Comparison of ENCODE assay signal across 27 cellular contexts in genomic region chr11:94754819-94755218, GRCh38. TPM values are rescaled to one million over a fixed set of nuclear protein-coding genes. Genes with fewer than 3 reads are reported as not detected.
DNase-seq lines count a peak whose midpoint lies in the region; ATAC-seq, FAIRE-seq and TF ChIP-seq lines count a peak whose summit lies in the region.
"Had no signal": no experiment of that assay in that cellular context is flagged by ENCODE, and none has a peak within 500 bp of the region (broad histone marks: within the 10 kb centered on the region; RNA-seq: fewer than 3 reads in every experiment).

No MANE protein-coding gene starts in this region.

- no TSS peak for BruUV-seq in PC-3 (replicated peaks; lab: Mats Ljungman, UMichigan)
- no TSS peak for BruUV-seq in PC-9 (replicated peaks; lab: Mats Ljungman, UMichigan)

- H3K79me2 ChIP-seq in PC-3 (ENCODE audit: low read length) (no peaks in the 10 kb centered on the region), PC-9 (ENCODE audit: low read depth) (peaks cover 33% of the 10 kb centered on the region), keratinocyte (ENCODE audit: control insufficient read depth, insufficient read depth, low read length) (peaks cover 56% of the 10 kb centered on the region)

- H3K36me3 ChIP-seq in PC-3 (ENCODE audit: low read depth, low read length) (no peaks in the 10 kb centered on the region), PC-9 (ENCODE audit: low read depth) (no peaks in the 10 kb centered on the region; the same call in 1 of the 2 replicates), keratinocyte (ENCODE audit: control insufficient read depth in 2 of 2, extremely low read depth in 1 of 2, insufficient read depth in 2 of 2, low read length in 2 of 2) (peaks cover 7 to 19% of the 10 kb centered on the region in 2 experiments)
- H3K36me3 ChIP-seq: BE2C, BLaER1 had no signal

- H3K9me2 ChIP-seq in PC-3 (replicated peaks; ENCODE audit: low read length) (no peaks in the 10 kb centered on the region), PC-9 (ENCODE audit: insufficient read depth) (no peaks in the 10 kb centered on the region)

- POLR2A ChIA-PET in PC-3 (lab: Charles Lee; ENCODE audit: unreplicated experiment), result interaction anchor here (0.5 kb wide), 1 partner anchor 17 kb away, joined by 8 read pairs; no protein-coding TSS in a partner anchor
- POLR2A ChIA-PET in PC-9 (lab: Charles Lee; ENCODE audit: unreplicated experiment), result no interaction called here

- peak; percentile 65 for DNase-seq in PC-3
- DNase-seq in PC-9, result no peak
- DNase-seq in epithelial cell of esophagus (ENCODE audit: low read depth), result peak; percentile 40
- no peak for DNase-seq in keratinocyte (ENCODE audit: low read depth, low spot score)
- DNase-seq in activated CD4-positive, alpha-beta T cell treated with anti-CD3 and anti-CD28 coated beads for 1 hour, result no peak
- DNase-seq in NCI-H1417 treated with DMSO at 0.1 percent for 48 hours (lab: John Stamatoyannopoulos, UW), result no peak
- DNase-seq: 8988T; ACHN; BE2C; C1 segment of cervical spinal cord; CD4-positive, alpha-beta memory T cell; CD4-positive, CD25-positive, alpha-beta regulatory T cell; CD8-positive, alpha-beta memory T cell; COR-L47; DMS 273 treated with DMSO at 0.1 percent for 48 hours; DMS153; DMS53; DMS79; DND-41; EL; GDM1 had no signal

- dilution Hi-C loops in keratinocyte (cut with MboI; ENCODE audit: extremely low pct_ligation_motif_present, low sequenced_read_pairs), result no loop called here

- ATAC-seq in PC-3 (0 out of 2 replicates have a peak, but pooled peaks have one; percentile 30), HG03196 (IDR thresholded peaks at IDR 0.05; ENCODE audit: unreplicated experiment) (no peak)
- ATAC-seq: GM12878 had no signal

- H3K4me3 ChIP-seq in PC-3 (ENCODE audit: low read length), result no peak overlapping the region
- no peak overlapping the region for H3K4me3 ChIP-seq in PC-9
- H3K4me3 ChIP-seq in epithelial cell of esophagus (ENCODE audit: low read length), result no peak overlapping the region
- H3K4me3 ChIP-seq in keratinocyte (ENCODE audit: control insufficient read depth in 2 of 3, extremely low read depth in 1 of 3, insufficient read depth in 2 of 3, low read depth in 1 of 3, low read length in 3 of 3), result no peak overlapping the region
- H3K4me3 ChIP-seq: BLaER1, GM12878 had no signal

- FAIRE-seq in keratinocyte (lab: Jason Lieb, UNC), result no peak
- FAIRE-seq: A204.1, GM12878, GM12892, GM19239 had no signal

- H3K4me2 ChIP-seq in PC-3 (ENCODE audit: low read length) (no peak overlapping the region), PC-9 (no peak overlapping the region), keratinocyte (ENCODE audit: control insufficient read depth, extremely low read depth, insufficient read depth, low read depth, low read length) (no peak overlapping the region)
- H3K4me2 ChIP-seq: BLaER1 had no signal

- intact Hi-C loops in PC-3 (cut with micrococcal nuclease) (no loop called here), PC-9 (cut with micrococcal nuclease; ENCODE audit: unreplicated experiment) (no loop called here)

- H3K9me3 ChIP-seq in PC-3 (ENCODE audit: low read length), result no peaks in the 10 kb centered on the region
- no peaks in the 10 kb centered on the region for H3K9me3 ChIP-seq in PC-9 (ENCODE audit: insufficient read depth, low read depth)
- no peaks in the 10 kb centered on the region for H3K9me3 ChIP-seq in keratinocyte (ENCODE audit: control insufficient read depth, low read depth, low read length)
- H3K9me3 ChIP-seq: BE2C, BLaER1 had no signal

- H3F3A ChIP-seq in PC-3 (ENCODE audit: low read length, unreplicated experiment) (no peaks in the 10 kb centered on the region), PC-9 (ENCODE audit: insufficient read depth, low read depth) (peaks cover 10% of the 10 kb centered on the region)

- H3K9me1 ChIP-seq in keratinocyte (ENCODE audit: control insufficient read depth, extremely low read depth, insufficient read depth, low read length), result peaks cover 3% of the 10 kb centered on the region

- H3K27me3 ChIP-seq in PC-3 (ENCODE audit: low read length) (no peaks in the 10 kb centered on the region), PC-9 (ENCODE audit: insufficient read depth, low read depth) (no peaks in the 10 kb centered on the region), keratinocyte (ENCODE audit: control insufficient read depth, extremely low read depth, insufficient read depth, low read length) (no peaks in the 10 kb centered on the region)
- H3K27me3 ChIP-seq: BE2C, BLaER1 had no signal

- H3K4me1 ChIP-seq in PC-3 (ENCODE audit: insufficient read depth, low read length), result peaks cover 51% of the 10 kb centered on the region
- H3K4me1 ChIP-seq in PC-9 (replicated peaks; ENCODE audit: insufficient read depth), result peaks cover 47% of the 10 kb centered on the region
- H3K4me1 ChIP-seq in keratinocyte (ENCODE audit: control insufficient read depth, extremely low read depth, insufficient read depth, low read length), result peaks cover 52% of the 10 kb centered on the region

- TF ChIP-seq CTCF in PC-3 (conservative IDR thresholded peaks at IDR 0.05; ENCODE audit: low read depth, low read length), result no peak
- no peak for TF ChIP-seq CTCF in PC-9 (conservative IDR thresholded peaks at IDR 0.05)
- no peak for TF ChIP-seq CTCF in epithelial cell of esophagus (IDR thresholded peaks at IDR 0.05; ENCODE audit: insufficient read depth, low read depth, low read length, missing control alignments)
- TF ChIP-seq CTCF in keratinocyte (optimal IDR thresholded peaks at IDR 0.05 in 1 of 3, IDR thresholded peaks at IDR 0.05 in 1 of 3, conservative IDR thresholded peaks at IDR 0.05 in 1 of 3; ENCODE audit: extremely low read depth in 1 of 3, insufficient read depth in 2 of 3, low read length in 3 of 3), result no peak

- H3K9ac ChIP-seq in PC-3 (ENCODE audit: low read length), result no peak overlapping the region
- H3K9ac ChIP-seq in keratinocyte (ENCODE audit: control insufficient read depth, extremely low read depth, insufficient read depth, low read length), result no peak overlapping the region
- H3K9ac ChIP-seq: BLaER1 had no signal

- H3K27ac ChIP-seq in PC-3 (ENCODE audit: low read length), result no peak overlapping the region
- H3K27ac ChIP-seq in PC-9, result peak overlapping the region; percentile 28; the same call in 1 of the 2 replicates
- peak overlapping the region; percentile 11 for H3K27ac ChIP-seq in keratinocyte (ENCODE audit: control insufficient read depth, insufficient read depth, low read length)
- H3K27ac ChIP-seq: BLaER1 had no signal

- no peak overlapping the region for H2AFZ ChIP-seq in PC-3 (ENCODE audit: low read length)
- no peak overlapping the region for H2AFZ ChIP-seq in PC-9
- no peak overlapping the region for H2AFZ ChIP-seq in keratinocyte (ENCODE audit: control insufficient read depth, low read length)

- H4K20me1 ChIP-seq in PC-3 (ENCODE audit: low read length) (no peaks in the 10 kb centered on the region), PC-9 (ENCODE audit: insufficient read depth) (no peaks in the 10 kb centered on the region), keratinocyte (ENCODE audit: control insufficient read depth, extremely low read depth, insufficient read depth, low read length) (no peaks in the 10 kb centered on the region)
- H4K20me1 ChIP-seq: BLaER1 had no signal

- CTCF ChIA-PET in PC-3 (lab: Charles Lee), result no interaction called here
- CTCF ChIA-PET in PC-9 (lab: Charles Lee), result interaction anchor here (0.6 kb wide), 1 partner anchor 14 kb away, joined by 5 read pairs; the partner anchor contains the start of gene AMOTL1

RNA-seq across cellular contexts. Expression of gene AMOTL1, which starts 13.3 kb away (rescaled TPM):
- 32.6 and 37.9 TPM in 2 replicates for total RNA-seq in PC-3 (2014; rRNA removed)
- total RNA-seq in PC-9 (2021), result 48.0 and 60.5 TPM in 2 replicates
- polyA plus RNA-seq in keratinocyte, result 62.4 to 110 TPM (median 86.5 TPM) in 3 replicates
- polyA plus RNA-seq in keratinocyte (2011; ENCODE audit: low read depth), result 28.9 TPM
- 58.9 and 89.6 TPM in 2 replicates for polyA plus RNA-seq in keratinocyte (2011; cell fraction: cytosol; rRNA removed)
- 149 and 163 TPM in 2 replicates for polyA plus RNA-seq in keratinocyte (2011; cell fraction: nucleus; rRNA removed)
- 31.6 and 98.4 TPM in 2 replicates for polyA plus RNA-seq in keratinocyte (2012; ENCODE audit: low replicate concordance)
- 140 to 193 TPM (median 155 TPM) in 3 replicates for polyA minus RNA-seq in keratinocyte
- 103 TPM for polyA minus RNA-seq in keratinocyte (2011; cell fraction: cytosol; rRNA and poly(A)+ RNA removed)
- 195 and 328 TPM in 2 replicates for polyA minus RNA-seq in keratinocyte (2011; cell fraction: nucleus; rRNA and poly(A)+ RNA removed)

Comparison
In these comparisons a context has a peak if more than half of its experiments do, and no peak if none do; other contexts are left out.
1. DNase-seq: peak in PC-3 (single experiment) and epithelial cell of esophagus (single experiment); none in PC-9 (0 of 2), keratinocyte (single experiment), activated CD4-positive, alpha-beta T cell treated with anti-CD3 and anti-CD28 coated beads for 1 hour (single experiment) and NCI-H1417 treated with DMSO at 0.1 percent for 48 hours (single experiment).